Comparison of ENCODE assay signal across 7 cellular contexts in genomic region chr2:147170932-147171331, GRCh38.
"Had no signal": no experiment of that assay in that cellular context is flagged by ENCODE, and none has a peak within 500 bp of the region (broad histone marks: within the 10 kb centered on the region; RNA-seq: fewer than 3 reads in every experiment).

No MANE protein-coding gene starts in this region.

- ATAC-seq: GM12878 had no signal

- H3K4me3 ChIP-seq: GM12878 had no signal

- DNase-seq: GDM1, GF-D8 had no signal

- FAIRE-seq: G401.6, GM12878, GM12892, GM18507, GM19239 had no signal
